8 cellular contexts compared by ENCODE assay signal in genomic region chr5:138610468-138611294, GRCh38. TPM values are rescaled to one million over a fixed set of nuclear protein-coding genes. Genes with fewer than 3 reads are reported as not detected.
A peak's percentile ranks its signal among the peaks of the same experiment; 100 is the strongest.
DNase-seq lines count a peak whose midpoint lies in the region; ATAC-seq and TF ChIP-seq lines count a peak whose summit lies in the region.

No MANE protein-coding gene starts in this region.

- no peaks in the 10 kb centered on the region for H3K27me3 ChIP-seq in lower lobe of right lung (ENCODE audit: low read depth)
- no peaks in the 10 kb centered on the region for H3K27me3 ChIP-seq in upper lobe of left lung

- intact Hi-C loops in activated CD4-positive, alpha-beta memory T cell treated with anti-CD3 and anti-CD28 coated beads for 36 hours (cut with micrococcal nuclease): no loop called here
- intact Hi-C loops in lower lobe of right lung (cut with DNase I): no loop called here

- H3K4me1 ChIP-seq in lower lobe of right lung (peaks cover 28% of the 10 kb centered on the region), upper lobe of left lung (peaks cover 21 to 35% (median 28%) of the 10 kb centered on the region in 4 donors)

- H3K36me3 ChIP-seq in lower lobe of right lung (no peaks in the 10 kb centered on the region), upper lobe of left lung (no peaks in the 10 kb centered on the region)

- peak; percentile 10 for DNase-seq in activated CD4-positive, alpha-beta memory T cell treated with anti-CD3 and anti-CD28 coated beads for 36 hours
- DNase-seq in activated CD4-positive, alpha-beta memory T cell treated with anti-CD3 and anti-CD28 coated beads, Interleukin-2, amount 10 ng/mL, durations not matched to agents 7 days and 5 days: no peak
- DNase-seq in dermis blood vessel endothelial cell: peak; percentile 21
- no peak for DNase-seq in lower lobe of right lung
- peak in 1 of 2 donors; percentile 58 for DNase-seq in upper lobe of left lung
- no peak for DNase-seq in T-helper 17 cell

- TF ChIP-seq CTCF in lower lobe of right lung (IDR thresholded peaks at IDR 0.05) (peak; percentile 28), upper lobe of left lung (IDR thresholded peaks at IDR 0.05) (no peak)

- no peak overlapping the region for H3K4me3 ChIP-seq in lower lobe of right lung
- H3K4me3 ChIP-seq in upper lobe of left lung: peak overlapping the region in 3 of 4 donors; percentile 24 to 38 (median 37)

- H3K27ac ChIP-seq in lower lobe of right lung (no peak overlapping the region), upper lobe of left lung (peak overlapping the region in 3 of 4 donors; percentile 5 to 64 (median 44))

- H3K9me3 Mint-ChIP-seq in activated CD4-positive, alpha-beta memory T cell treated with anti-CD3 and anti-CD28 coated beads for 36 hours: no peaks in the 10 kb centered on the region
- no peaks in the 10 kb centered on the region for H3K9me3 Mint-ChIP-seq in activated CD4-positive, alpha-beta memory T cell treated with anti-CD3 and anti-CD28 coated beads, Interleukin-2, amount 10 ng/mL, durations not matched to agents 7 days and 5 days

- no peak for TF ChIP-seq POLR2A in upper lobe of left lung (IDR thresholded peaks at IDR 0.05)

- H3K36me3 Mint-ChIP-seq in activated CD4-positive, alpha-beta memory T cell treated with anti-CD3 and anti-CD28 coated beads for 36 hours: no peaks in the 10 kb centered on the region
- no peaks in the 10 kb centered on the region for H3K36me3 Mint-ChIP-seq in activated CD4-positive, alpha-beta memory T cell treated with anti-CD3 and anti-CD28 coated beads, Interleukin-2, amount 10 ng/mL, durations not matched to agents 7 days and 5 days (ENCODE audit: low read depth)
- peaks cover 5% of the 10 kb centered on the region for H3K36me3 Mint-ChIP-seq in T-helper 17 cell (ENCODE audit: low read depth)

- CTCF ChIA-PET in activated CD4-positive, alpha-beta memory T cell treated with anti-CD3 and anti-CD28 coated beads for 36 hours (lab: Charles Lee): no interaction called here
- CTCF ChIA-PET in activated CD4-positive, alpha-beta memory T cell treated with anti-CD3 and anti-CD28 coated beads, Interleukin-2, amount 10 ng/mL, durations not matched to agents 7 days and 5 days (lab: Charles Lee): no interaction called here

- H3K9me3 ChIP-seq in lower lobe of right lung (no peaks in the 10 kb centered on the region), upper lobe of left lung (no peaks in the 10 kb centered on the region), T-helper 17 cell (ENCODE audit: control insufficient read depth, low read length, poor library complexity, severe bottlenecking) (no peaks in the 10 kb centered on the region)

- no peak for TF ChIP-seq EP300 in upper lobe of left lung (IDR thresholded peaks at IDR 0.05)

- 12 to 32% methylated on average over 8 to 16 of the region's 18 CpGs for WGBS in upper lobe of left lung, 2 donors

- peaks cover 36% of the 10 kb centered on the region for H3K27me3 Mint-ChIP-seq in activated CD4-positive, alpha-beta memory T cell treated with anti-CD3 and anti-CD28 coated beads for 36 hours
- H3K27me3 Mint-ChIP-seq in activated CD4-positive, alpha-beta memory T cell treated with anti-CD3 and anti-CD28 coated beads, Interleukin-2, amount 10 ng/mL, durations not matched to agents 7 days and 5 days: peaks cover 47% of the 10 kb centered on the region
- H3K27me3 Mint-ChIP-seq in T-helper 17 cell: peaks cover 69% of the 10 kb centered on the region

- no peak overlapping the region for H3K27ac Mint-ChIP-seq in activated CD4-positive, alpha-beta memory T cell treated with anti-CD3 and anti-CD28 coated beads for 36 hours
- no peak overlapping the region for H3K27ac Mint-ChIP-seq in activated CD4-positive, alpha-beta memory T cell treated with anti-CD3 and anti-CD28 coated beads, Interleukin-2, amount 10 ng/mL, durations not matched to agents 7 days and 5 days
- no peak overlapping the region for H3K27ac Mint-ChIP-seq in T-helper 17 cell

- no peak overlapping the region for H3K4me3 Mint-ChIP-seq in activated CD4-positive, alpha-beta memory T cell treated with anti-CD3 and anti-CD28 coated beads for 36 hours
- H3K4me3 Mint-ChIP-seq in activated CD4-positive, alpha-beta memory T cell treated with anti-CD3 and anti-CD28 coated beads, Interleukin-2, amount 10 ng/mL, durations not matched to agents 7 days and 5 days: no peak overlapping the region
- no peak overlapping the region for H3K4me3 Mint-ChIP-seq in T-helper 17 cell

- peak; percentile 53 to 66 for ATAC-seq in lower lobe of right lung
- ATAC-seq in upper lobe of left lung (ENCODE audit: low FRiP score in 2 of 2): peak; percentile 47 to 52
- ATAC-seq in GM18861 (IDR thresholded peaks at IDR 0.05; ENCODE audit: unreplicated experiment): no peak
- no peak for ATAC-seq in HG02938 (IDR thresholded peaks at IDR 0.05; ENCODE audit: unreplicated experiment)
- ATAC-seq in T-helper 17 cell: no peak

- POLR2A ChIA-PET in activated CD4-positive, alpha-beta memory T cell treated with anti-CD3 and anti-CD28 coated beads for 36 hours (lab: Charles Lee): no interaction called here
- POLR2A ChIA-PET in activated CD4-positive, alpha-beta memory T cell treated with anti-CD3 and anti-CD28 coated beads, Interleukin-2, amount 10 ng/mL, durations not matched to agents 7 days and 5 days (lab: Charles Lee): no interaction called here

- peaks cover 9% of the 10 kb centered on the region for H3K4me1 Mint-ChIP-seq in activated CD4-positive, alpha-beta memory T cell treated with anti-CD3 and anti-CD28 coated beads for 36 hours (ENCODE audit: low read depth)
- peaks cover 6% of the 10 kb centered on the region for H3K4me1 Mint-ChIP-seq in activated CD4-positive, alpha-beta memory T cell treated with anti-CD3 and anti-CD28 coated beads, Interleukin-2, amount 10 ng/mL, durations not matched to agents 7 days and 5 days
- peaks cover 9% of the 10 kb centered on the region for H3K4me1 Mint-ChIP-seq in T-helper 17 cell

RNA-seq across cellular contexts. Expression of gene HSPA9, which starts 35.5 kb away (rescaled TPM):
- 100 to 1,000 TPM; 358 to 368 TPM for total RNA-seq in activated CD4-positive, alpha-beta memory T cell treated with anti-CD3 and anti-CD28 coated beads for 36 hours
- 100 to 1,000 TPM; 205 to 217 TPM for total RNA-seq in activated CD4-positive, alpha-beta memory T cell treated with anti-CD3 and anti-CD28 coated beads, Interleukin-2, amount 10 ng/mL, durations not matched to agents 7 days and 5 days
- total RNA-seq in dermis blood vessel endothelial cell: 239 and 281 TPM in 2 replicates
- total RNA-seq in lower lobe of right lung: 148 TPM
- 100 to 1,000 TPM in 4 of 6 donors, 10 to 100 TPM in 2; 66.5 to 195 (median 139) TPM for total RNA-seq in upper lobe of left lung
- 100 to 1,000 TPM; 291 to 305 TPM for total RNA-seq in T-helper 17 cell

Comparison
In these comparisons a context has a peak if more than half of its experiments do, and no peak if none do; other contexts are left out.
1. DNase-seq: peak in activated CD4-positive, alpha-beta memory T cell treated with anti-CD3 and anti-CD28 coated beads for 36 hours (single experiment) and dermis blood vessel endothelial cell (single experiment); none in activated CD4-positive, alpha-beta memory T cell treated with anti-CD3 and anti-CD28 coated beads, Interleukin-2, amount 10 ng/mL, durations not matched to agents 7 days and 5 days (single experiment), lower lobe of right lung (single experiment) and T-helper 17 cell (0 of 3).
2. ATAC-seq: peak in lower lobe of right lung (2 of 2) and upper lobe of left lung (2 of 2); none in GM18861 (single experiment), HG02938 (single experiment) and T-helper 17 cell (single experiment).